1 cellular context compared by ENCODE assay signal in the genomic region with DNA sequence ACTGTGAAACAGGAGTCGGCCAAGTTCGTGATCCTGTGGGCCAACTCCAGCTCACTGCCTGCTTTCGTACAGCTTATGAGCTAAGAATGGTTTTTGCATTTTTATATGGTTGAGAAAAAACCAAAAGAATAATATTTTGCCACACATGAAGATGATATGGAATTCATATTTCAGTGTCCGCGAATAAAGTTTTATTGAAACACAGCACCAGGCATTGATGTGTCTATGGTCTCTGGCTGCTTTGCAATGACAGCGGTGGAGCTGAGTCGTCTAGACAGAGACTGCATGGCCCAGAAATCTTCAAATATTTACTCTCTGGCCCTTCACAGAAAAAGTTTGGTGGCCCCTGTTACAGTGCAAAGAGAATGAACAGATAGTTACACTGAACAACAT.
TF ChIP-seq lines count a peak whose summit lies in the region.

No MANE protein-coding gene starts in this region.

TF ChIP-seq in K562, 482 proteins besides CTCF, POLR2A, EP300 and RAD21:
- TF ChIP-seq, protein P1, sequence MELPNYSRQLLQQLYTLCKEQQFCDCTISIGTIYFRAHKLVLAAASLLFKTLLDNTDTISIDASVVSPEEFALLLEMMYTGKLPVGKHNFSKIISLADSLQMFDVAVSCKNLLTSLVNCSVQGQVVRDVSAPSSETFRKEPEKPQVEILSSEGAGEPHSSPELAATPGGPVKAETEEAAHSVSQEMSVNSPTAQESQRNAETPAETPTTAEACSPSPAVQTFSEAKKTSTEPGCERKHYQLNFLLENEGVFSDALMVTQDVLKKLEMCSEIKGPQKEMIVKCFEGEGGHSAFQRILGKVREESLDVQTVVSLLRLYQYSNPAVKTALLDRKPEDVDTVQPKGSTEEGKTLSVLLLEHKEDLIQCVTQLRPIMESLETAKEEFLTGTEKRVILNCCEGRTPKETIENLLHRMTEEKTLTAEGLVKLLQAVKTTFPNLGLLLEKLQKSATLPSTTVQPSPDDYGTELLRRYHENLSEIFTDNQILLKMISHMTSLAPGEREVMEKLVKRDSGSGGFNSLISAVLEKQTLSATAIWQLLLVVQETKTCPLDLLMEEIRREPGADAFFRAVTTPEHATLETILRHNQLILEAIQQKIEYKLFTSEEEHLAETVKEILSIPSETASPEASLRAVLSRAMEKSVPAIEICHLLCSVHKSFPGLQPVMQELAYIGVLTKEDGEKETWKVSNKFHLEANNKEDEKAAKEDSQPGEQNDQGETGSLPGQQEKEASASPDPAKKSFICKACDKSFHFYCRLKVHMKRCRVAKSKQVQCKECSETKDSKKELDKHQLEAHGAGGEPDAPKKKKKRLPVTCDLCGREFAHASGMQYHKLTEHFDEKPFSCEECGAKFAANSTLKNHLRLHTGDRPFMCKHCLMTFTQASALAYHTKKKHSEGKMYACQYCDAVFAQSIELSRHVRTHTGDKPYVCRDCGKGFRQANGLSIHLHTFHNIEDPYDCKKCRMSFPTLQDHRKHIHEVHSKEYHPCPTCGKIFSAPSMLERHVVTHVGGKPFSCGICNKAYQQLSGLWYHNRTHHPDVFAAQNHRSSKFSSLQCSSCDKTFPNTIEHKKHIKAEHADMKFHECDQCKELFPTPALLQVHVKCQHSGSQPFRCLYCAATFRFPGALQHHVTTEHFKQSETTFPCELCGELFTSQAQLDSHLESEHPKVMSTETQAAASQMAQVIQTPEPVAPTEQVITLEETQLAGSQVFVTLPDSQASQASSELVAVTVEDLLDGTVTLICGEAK (IDR thresholded peaks at IDR 0.05): peak; percentile 88
- TF ChIP-seq, protein P1 (CRISPR knock-in tag; IDR thresholded peaks at IDR 0.05): peak; percentile 78
- no peak for TF ChIP-seq COPS2 (conservative IDR thresholded peaks at IDR 0.05)
